Comparison of ENCODE assay signal across 1 cellular context in the genomic region with DNA sequence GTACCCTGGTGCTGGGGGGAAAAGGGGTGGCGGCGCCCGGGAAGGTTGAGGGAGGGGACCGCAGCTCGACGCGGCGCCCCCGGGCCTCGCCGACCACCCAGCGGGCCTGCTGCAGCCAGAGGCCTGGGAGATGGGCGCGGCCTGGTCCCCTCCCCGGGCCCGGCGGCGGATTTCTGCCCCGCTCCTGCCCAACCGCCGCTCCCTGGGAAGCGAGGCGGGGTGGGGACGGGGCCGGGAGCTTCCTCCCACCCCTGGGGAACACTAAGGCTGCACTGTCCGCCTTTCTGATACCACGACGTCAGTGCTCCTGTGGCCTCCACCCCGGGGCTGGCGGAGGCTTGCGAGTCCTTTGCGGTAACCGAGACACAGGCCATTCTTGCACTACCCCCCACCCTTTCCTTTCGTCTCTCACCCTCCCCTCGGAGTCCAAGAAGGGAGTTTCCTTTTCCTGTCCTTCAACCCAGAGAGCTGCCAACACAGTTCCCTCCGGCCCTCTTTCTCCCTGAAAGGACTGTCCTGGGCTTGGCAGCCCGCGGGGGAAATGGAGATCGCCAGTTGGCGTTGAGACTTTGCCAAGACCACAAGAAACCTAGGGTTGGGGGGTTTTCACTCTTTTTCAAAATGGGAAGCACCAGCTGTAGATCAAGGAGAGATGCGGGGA.
TF ChIP-seq lines count a peak whose summit lies in the region.

No MANE protein-coding gene starts in this region.

TF ChIP-seq in K562, 482 proteins besides CTCF, POLR2A, EP300 and RAD21 (continued from another document and continues in another):
- TF ChIP-seq, protein P1, sequence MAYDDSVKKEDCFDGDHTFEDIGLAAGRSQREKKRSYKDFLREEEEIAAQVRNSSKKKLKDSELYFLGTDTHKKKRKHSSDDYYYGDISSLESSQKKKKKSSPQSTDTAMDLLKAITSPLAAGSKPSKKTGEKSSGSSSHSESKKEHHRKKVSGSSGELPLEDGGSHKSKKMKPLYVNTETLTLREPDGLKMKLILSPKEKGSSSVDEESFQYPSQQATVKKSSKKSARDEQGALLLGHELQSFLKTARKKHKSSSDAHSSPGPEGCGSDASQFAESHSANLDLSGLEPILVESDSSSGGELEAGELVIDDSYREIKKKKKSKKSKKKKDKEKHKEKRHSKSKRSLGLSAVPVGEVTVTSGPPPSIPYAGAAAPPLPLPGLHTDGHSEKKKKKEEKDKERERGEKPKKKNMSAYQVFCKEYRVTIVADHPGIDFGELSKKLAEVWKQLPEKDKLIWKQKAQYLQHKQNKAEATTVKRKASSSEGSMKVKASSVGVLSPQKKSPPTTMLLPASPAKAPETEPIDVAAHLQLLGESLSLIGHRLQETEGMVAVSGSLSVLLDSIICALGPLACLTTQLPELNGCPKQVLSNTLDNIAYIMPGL (CRISPR knock-in tag; IDR thresholded peaks at IDR 0.05), result peak; percentile 96; the same call in 1 of the 2 replicates
- no peak for TF ChIP-seq SMAD1 (IDR thresholded peaks at IDR 0.05; ENCODE audit: low read depth, low read length, partially characterized antibody)
- TF ChIP-seq ZNF778 (CRISPR knock-in tag; IDR thresholded peaks at IDR 0.05), result no peak
- TF ChIP-seq ZSCAN32 (CRISPR knock-in tag; IDR thresholded peaks at IDR 0.05), result no peak
- TF ChIP-seq ZNF263 (CRISPR knock-in tag; IDR thresholded peaks at IDR 0.05; ENCODE audit: borderline replicate concordance), result no peak; the same call in 1 of the 2 replicates
- no peak; the same call in 1 of the 2 replicates for TF ChIP-seq HLTF (IDR thresholded peaks at IDR 0.05)
- peak; percentile 35; the same call in 1 of the 2 replicates for TF ChIP-seq CREM (IDR thresholded peaks at IDR 0.05; ENCODE audit: low read depth)
- no peak for TF ChIP-seq DDX20 (tag; IDR thresholded peaks at IDR 0.05; ENCODE audit: low read depth)
- TF ChIP-seq STAT5B (CRISPR knock-in tag; IDR thresholded peaks at IDR 0.05), result no peak
- TF ChIP-seq GTF2A2 (tag; IDR thresholded peaks at IDR 0.05), result no peak
- no peak for TF ChIP-seq MIER1 (IDR thresholded peaks at IDR 0.05; ENCODE audit: low read depth)
- no peak for TF ChIP-seq ZNF23 (CRISPR knock-in tag; IDR thresholded peaks at IDR 0.05)
- TF ChIP-seq, protein P2, sequence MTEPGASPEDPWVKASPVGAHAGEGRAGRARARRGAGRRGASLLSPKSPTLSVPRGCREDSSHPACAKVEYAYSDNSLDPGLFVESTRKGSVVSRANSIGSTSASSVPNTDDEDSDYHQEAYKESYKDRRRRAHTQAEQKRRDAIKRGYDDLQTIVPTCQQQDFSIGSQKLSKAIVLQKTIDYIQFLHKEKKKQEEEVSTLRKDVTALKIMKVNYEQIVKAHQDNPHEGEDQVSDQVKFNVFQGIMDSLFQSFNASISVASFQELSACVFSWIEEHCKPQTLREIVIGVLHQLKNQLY (CRISPR knock-in tag; conservative IDR thresholded peaks at IDR 0.05), result 0 out of 4 replicates have a peak, but pooled peaks of 1 of the 2 experiments have one; percentile 60
- no peak for TF ChIP-seq MEF2D (tag; conservative IDR thresholded peaks at IDR 0.05; ENCODE audit: low read depth)
- TF ChIP-seq, protein P3, sequence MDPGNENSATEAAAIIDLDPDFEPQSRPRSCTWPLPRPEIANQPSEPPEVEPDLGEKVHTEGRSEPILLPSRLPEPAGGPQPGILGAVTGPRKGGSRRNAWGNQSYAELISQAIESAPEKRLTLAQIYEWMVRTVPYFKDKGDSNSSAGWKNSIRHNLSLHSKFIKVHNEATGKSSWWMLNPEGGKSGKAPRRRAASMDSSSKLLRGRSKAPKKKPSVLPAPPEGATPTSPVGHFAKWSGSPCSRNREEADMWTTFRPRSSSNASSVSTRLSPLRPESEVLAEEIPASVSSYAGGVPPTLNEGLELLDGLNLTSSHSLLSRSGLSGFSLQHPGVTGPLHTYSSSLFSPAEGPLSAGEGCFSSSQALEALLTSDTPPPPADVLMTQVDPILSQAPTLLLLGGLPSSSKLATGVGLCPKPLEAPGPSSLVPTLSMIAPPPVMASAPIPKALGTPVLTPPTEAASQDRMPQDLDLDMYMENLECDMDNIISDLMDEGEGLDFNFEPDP (CRISPR knock-in tag; IDR thresholded peaks at IDR 0.05), result no peak
- TF ChIP-seq SP1 (CRISPR knock-in tag; IDR thresholded peaks at IDR 0.05), result no peak
- no peak; the same call in 1 of the 2 replicates for TF ChIP-seq ZNF395 (CRISPR knock-in tag; IDR thresholded peaks at IDR 0.05)
- TF ChIP-seq CHAMP1 (IDR thresholded peaks at IDR 0.05), result no peak
- no peak for TF ChIP-seq ZNF79 (CRISPR knock-in tag; IDR thresholded peaks at IDR 0.05; ENCODE audit: low read depth)
- TF ChIP-seq SMARCC2 (IDR thresholded peaks at IDR 0.05; ENCODE audit: low read depth), result no peak
- TF ChIP-seq NR2F6 (CRISPR knock-in tag; IDR thresholded peaks at IDR 0.05), result no peak
- no peak for TF ChIP-seq NRF1 (conservative IDR thresholded peaks at IDR 0.05 in 1 of 2, IDR thresholded peaks at IDR 0.05 in 1 of 2)
- TF ChIP-seq ETV1 (tag; conservative IDR thresholded peaks at IDR 0.05; ENCODE audit: low read depth), result no peak
- TF ChIP-seq ZNF121 (CRISPR knock-in tag; conservative IDR thresholded peaks at IDR 0.05), result 0 out of 2 replicates have a peak, but pooled peaks have one; percentile 9
- no peak for TF ChIP-seq ZNF445 (CRISPR knock-in tag; IDR thresholded peaks at IDR 0.05; ENCODE audit: low read depth)
- no peak for TF ChIP-seq MTA2 (IDR thresholded peaks at IDR 0.05; ENCODE audit: low read depth)
- TF ChIP-seq NR2C2 (CRISPR knock-in tag; IDR thresholded peaks at IDR 0.05), result 0 out of 2 replicates have a peak, but pooled peaks have one; percentile 9
- TF ChIP-seq NR2C2 (tag; IDR thresholded peaks at IDR 0.05), result no peak
- TF ChIP-seq GABPB1 (CRISPR knock-in tag; IDR thresholded peaks at IDR 0.05), result peak; percentile 69; the same call in 1 of the 2 replicates
- TF ChIP-seq, protein P4, sequence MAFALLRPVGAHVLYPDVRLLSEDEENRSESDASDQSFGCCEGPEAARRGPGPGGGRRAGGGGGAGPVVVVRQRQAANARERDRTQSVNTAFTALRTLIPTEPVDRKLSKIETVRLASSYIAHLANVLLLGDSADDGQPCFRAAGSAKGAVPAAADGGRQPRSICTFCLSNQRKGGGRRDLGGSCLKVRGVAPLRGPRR (CRISPR knock-in tag; IDR thresholded peaks at IDR 0.05), result no peak
- no peak for TF ChIP-seq ZNF174 (CRISPR knock-in tag; IDR thresholded peaks at IDR 0.05)
- no peak for TF ChIP-seq TOE1 (IDR thresholded peaks at IDR 0.05; ENCODE audit: borderline replicate concordance)
- no peak for TF ChIP-seq TOE1 (CRISPR knock-in tag; IDR thresholded peaks at IDR 0.05; ENCODE audit: borderline replicate concordance, low read depth)
- TF ChIP-seq KLF10 (CRISPR knock-in tag; IDR thresholded peaks at IDR 0.05), result no peak
- no peak for TF ChIP-seq GTF2E2 (tag; IDR thresholded peaks at IDR 0.05)
- no peak for TF ChIP-seq MECOM (CRISPR knock-in tag; IDR thresholded peaks at IDR 0.05)
- no peak for TF ChIP-seq HCFC1 (IDR thresholded peaks at IDR 0.05; ENCODE audit: low read depth, low read length)
- TF ChIP-seq, protein P5, sequence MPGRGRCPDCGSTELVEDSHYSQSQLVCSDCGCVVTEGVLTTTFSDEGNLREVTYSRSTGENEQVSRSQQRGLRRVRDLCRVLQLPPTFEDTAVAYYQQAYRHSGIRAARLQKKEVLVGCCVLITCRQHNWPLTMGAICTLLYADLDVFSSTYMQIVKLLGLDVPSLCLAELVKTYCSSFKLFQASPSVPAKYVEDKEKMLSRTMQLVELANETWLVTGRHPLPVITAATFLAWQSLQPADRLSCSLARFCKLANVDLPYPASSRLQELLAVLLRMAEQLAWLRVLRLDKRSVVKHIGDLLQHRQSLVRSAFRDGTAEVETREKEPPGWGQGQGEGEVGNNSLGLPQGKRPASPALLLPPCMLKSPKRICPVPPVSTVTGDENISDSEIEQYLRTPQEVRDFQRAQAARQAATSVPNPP (IDR thresholded peaks at IDR 0.05; ENCODE audit: borderline replicate concordance, insufficient read depth, insufficient read length), result no peak
- TF ChIP-seq CBX3 (IDR thresholded peaks at IDR 0.05; ENCODE audit: borderline replicate concordance in 1 of 2, low read length in 2 of 2), result no peak
- no peak for TF ChIP-seq TSC22D4 (tag; IDR thresholded peaks at IDR 0.05)
- TF ChIP-seq JUNB (CRISPR knock-in tag; conservative IDR thresholded peaks at IDR 0.05), result no peak
- no peak for TF ChIP-seq NUFIP1 (IDR thresholded peaks at IDR 0.05; ENCODE audit: partially characterized antibody)
- TF ChIP-seq ZFX (CRISPR knock-in tag; IDR thresholded peaks at IDR 0.05), result peak; percentile 97
- TF ChIP-seq CREBBP (IDR thresholded peaks at IDR 0.05; ENCODE audit: low read depth, low read length), result no peak
- TF ChIP-seq TBL1XR1 (IDR thresholded peaks at IDR 0.05; ENCODE audit: low read length in 2 of 2), result no peak
- no peak for TF ChIP-seq MCM5 (IDR thresholded peaks at IDR 0.05; ENCODE audit: low read depth)
- no peak for TF ChIP-seq CBX2 (IDR thresholded peaks at IDR 0.05; ENCODE audit: insufficient read depth, low read length, poor library complexity, severe bottlenecking)
- TF ChIP-seq RBM22 (IDR thresholded peaks at IDR 0.05; ENCODE audit: low read depth, low read length, poor library complexity, severe bottlenecking), result no peak
- TF ChIP-seq KLF13 (tag; IDR thresholded peaks at IDR 0.05; ENCODE audit: borderline replicate concordance, low read depth), result no peak
- TF ChIP-seq RCOR1 (IDR thresholded peaks at IDR 0.05; ENCODE audit: borderline replicate concordance in 1 of 2, low read depth in 2 of 2, low read length in 2 of 2), result no peak
- no peak for TF ChIP-seq ADNP (tag; IDR thresholded peaks at IDR 0.05)
- TF ChIP-seq ESRRA (IDR thresholded peaks at IDR 0.05; ENCODE audit: borderline replicate concordance, low read depth), result no peak
- TF ChIP-seq ZNF140 (CRISPR knock-in tag; IDR thresholded peaks at IDR 0.05), result no peak
- no peak for TF ChIP-seq ZNF398 (CRISPR knock-in tag; IDR thresholded peaks at IDR 0.05)
- no peak for TF ChIP-seq ZNF280B (CRISPR knock-in tag; IDR thresholded peaks at IDR 0.05)
- TF ChIP-seq DIDO1 (tag; IDR thresholded peaks at IDR 0.05; ENCODE audit: low read depth), result no peak
